ENCODE assay signal across 19 cellular contexts in genomic region chr1:26951821-26952497, GRCh38. TPM values are rescaled to one million over a fixed set of nuclear protein-coding genes. Genes with fewer than 3 reads are reported as not detected.
A peak's percentile ranks its signal among the peaks of the same experiment; 100 is the strongest.
DNase-seq lines count a peak whose midpoint lies in the region; ATAC-seq and TF ChIP-seq lines count a peak whose summit lies in the region.
"Had no signal": no experiment of that assay in that cellular context is flagged by ENCODE, and none has a peak within 500 bp of the region (broad histone marks: within the 10 kb centered on the region; RNA-seq: fewer than 3 reads in every experiment).

No MANE protein-coding gene starts in this region.

- H3K27me3 Mint-ChIP-seq in stimulated activated memory B cell treated with anti-CD40 and anti-IgM and Interleukin-4, amounts not matched to agents 10 μg/mL and 1 μg/mL and 100 μg/mL, for 72 hours: no peaks in the 10 kb centered on the region
- H3K27me3 Mint-ChIP-seq: CD4-positive, alpha-beta T cell had no signal

- H3K4me3 Mint-ChIP-seq in stimulated activated memory B cell treated with anti-CD40 and anti-IgM and Interleukin-4, amounts not matched to agents 10 μg/mL and 1 μg/mL and 100 μg/mL, for 72 hours: no peak overlapping the region
- H3K4me3 Mint-ChIP-seq: CD4-positive, alpha-beta T cell; HFFc6 had no signal

- peaks cover 19% of the 10 kb centered on the region for H3K36me3 ChIP-seq in lower lobe of right lung

- H3K27ac Mint-ChIP-seq in stimulated activated memory B cell treated with anti-CD40 and anti-IgM and Interleukin-4, amounts not matched to agents 10 μg/mL and 1 μg/mL and 100 μg/mL, for 72 hours: no peak overlapping the region
- H3K27ac Mint-ChIP-seq: CD4-positive, alpha-beta T cell; HFFc6 had no signal

- ATAC-seq in lower lobe of right lung (peak; percentile 21 to 31), HG03045 (IDR thresholded peaks at IDR 0.05; ENCODE audit: unreplicated experiment) (no peak)
- peak; percentile 26 for ATAC-seq in stimulated activated memory B cell treated with anti-CD40 and anti-IgM and Interleukin-4, amounts not matched to agents 10 μg/mL and 1 μg/mL and 100 μg/mL, for 72 hours
- ATAC-seq: HCT116 had no signal

- peaks cover under 1% of the 10 kb centered on the region for H3K27me3 ChIP-seq in lower lobe of right lung (ENCODE audit: low read depth)

- no peak for TF ChIP-seq POLR2A in erythroblast (IDR thresholded peaks at IDR 0.05; ENCODE audit: low read length)

- H3K36me3 Mint-ChIP-seq in stimulated activated memory B cell treated with anti-CD40 and anti-IgM and Interleukin-4, amounts not matched to agents 10 μg/mL and 1 μg/mL and 100 μg/mL, for 72 hours: peaks cover 31% of the 10 kb centered on the region

- no peak overlapping the region for H3K4me3 ChIP-seq in lower lobe of right lung

- H3K4me1 ChIP-seq in lower lobe of right lung: no peaks in the 10 kb centered on the region
- H3K4me1 ChIP-seq: Caco-2 had no signal

- DNase-seq in erythroblast (lab: John Stamatoyannopoulos, UW): peak; percentile 26 to 53
- DNase-seq in lower lobe of right lung: no peak
- DNase-seq in AG08396 (ENCODE audit: low spot score): no peak
- no peak for DNase-seq in GM10248 (ENCODE audit: extremely low spot score)
- DNase-seq: ACHN; AML-193; Caco-2; CD4-positive, alpha-beta T cell; DMS153; DMS79; GDM1; GOT3; H7; HFFc6 had no signal

- POLR2A ChIA-PET in GM10248 (lab: Yijun Ruan, JAX): interaction anchor here (0.6 kb wide), 1 partner anchor 145 kb away, joined by 3 read pairs; no protein-coding TSS in a partner anchor

- no peak overlapping the region for H3K27ac ChIP-seq in lower lobe of right lung
- H3K27ac ChIP-seq: C4-2B had no signal

- TF ChIP-seq CTCF in lower lobe of right lung (IDR thresholded peaks at IDR 0.05) (no peak), GM10248 (IDR thresholded peaks at IDR 0.05; ENCODE audit: control extremely low read depth, extremely low read depth, low read depth, missing control alignments) (no peak)

- intact Hi-C loops in lower lobe of right lung (cut with DNase I): no loop called here

- H3K4me1 Mint-ChIP-seq in stimulated activated memory B cell treated with anti-CD40 and anti-IgM and Interleukin-4, amounts not matched to agents 10 μg/mL and 1 μg/mL and 100 μg/mL, for 72 hours: no peaks in the 10 kb centered on the region

- peaks cover 8% of the 10 kb centered on the region for H3K9me3 Mint-ChIP-seq in stimulated activated memory B cell treated with anti-CD40 and anti-IgM and Interleukin-4, amounts not matched to agents 10 μg/mL and 1 μg/mL and 100 μg/mL, for 72 hours
- H3K9me3 Mint-ChIP-seq: CD4-positive, alpha-beta T cell had no signal

- CTCF ChIA-PET in GM10248 (lab: Yijun Ruan, JAX): interaction anchor here (0.7 kb wide), 1 partner anchor 34 kb away, joined by 3 read pairs; no protein-coding TSS in a partner anchor

- no peaks in the 10 kb centered on the region for H3K9me3 ChIP-seq in lower lobe of right lung
- H3K9me3 ChIP-seq: Caco-2 had no signal

RNA-seq across cellular contexts. Expression of gene KDF1, which starts 8.3 kb away (rescaled TPM):
- total RNA-seq in lower lobe of right lung: 8.1 TPM
- total RNA-seq: HFFc6 had no signal

RNA-seq across cellular contexts. Expression of gene NUDC, which starts 30.4 kb away (rescaled TPM):
- 56.7 TPM for total RNA-seq in lower lobe of right lung

RNA-seq across cellular contexts. Expression of gene NR0B2, which starts 38.2 kb away (rescaled TPM):
- 2.2 TPM for total RNA-seq in lower lobe of right lung
- total RNA-seq: CD4-positive, alpha-beta T cell; Daoy; H7; HFFc6 had no signal

RNA-seq across cellular contexts. Expression of gene TRNP1, which starts 41.5 kb away (rescaled TPM):
- total RNA-seq in lower lobe of right lung: 15.3 TPM

RNA-seq across cellular contexts. Expression of gene GPATCH3, which starts 51.7 kb away (rescaled TPM):
- 16.1 TPM for total RNA-seq in lower lobe of right lung

Comparison
In these comparisons a context has a peak if more than half of its experiments do, and no peak if none do; other contexts are left out.
1. DNase-seq: peak in erythroblast (2 of 2); none in lower lobe of right lung (single experiment), AG08396 (single experiment) and GM10248 (single experiment).